ENCODE assay signal across 8 cellular contexts in the genomic region with DNA sequence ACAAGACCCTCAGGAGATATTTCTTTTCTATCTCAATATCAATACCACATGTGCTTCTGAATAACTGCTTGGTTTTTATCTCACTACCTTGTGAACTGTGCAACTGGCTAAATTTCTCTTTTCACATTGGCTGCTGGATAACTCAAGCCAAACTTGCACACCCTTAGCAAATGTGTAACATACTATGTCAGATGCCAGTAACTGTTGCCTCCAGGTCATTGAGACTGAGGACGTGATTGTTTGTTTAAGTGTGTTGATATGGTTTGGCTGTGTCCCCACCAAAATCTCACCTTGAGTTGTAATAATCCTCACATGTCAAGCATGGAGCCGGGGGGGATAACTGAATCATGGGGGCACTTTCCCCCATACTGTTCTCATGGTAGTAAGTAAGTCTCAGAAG.
"Had no signal": no experiment of that assay in that cellular context is flagged by ENCODE, and none has a peak within 500 bp of the region (broad histone marks: within the 10 kb centered on the region; RNA-seq: fewer than 3 reads in every experiment).

No MANE protein-coding gene starts in this region.

- H2AFZ ChIP-seq: GM23248 had no signal

- DNase-seq: GM23248, HFFc6, IMR-90, KG1 had no signal

- H3K27ac ChIP-seq: GM23248, HL-60 had no signal

- ATAC-seq: HCT116, K562 had no signal

- H3K9ac ChIP-seq: GM23248 had no signal

- H3K36me3 ChIP-seq: HAP-1 had no signal

- H3K9me3 ChIP-seq: HAP-1 had no signal

- H3K4me1 ChIP-seq: HAP-1 had no signal

- H3K4me3 ChIP-seq: GM23248, HAP-1, K562 had no signal

- FAIRE-seq: K562 had no signal
